8 cellular contexts compared by ENCODE assay signal in genomic region chr7:43926193-43927043, GRCh38.
A peak's percentile ranks its signal among the peaks of the same experiment; 100 is the strongest.
DNase-seq lines count a peak whose midpoint lies in the region; ATAC-seq and TF ChIP-seq lines count a peak whose summit lies in the region.

UBE2D4 (plus strand) TSS chr7:43926436; CDS start chr7:43926533, 97 bp downstream.

- peak; percentile 92 for ATAC-seq in GM18907 (IDR thresholded peaks at IDR 0.05; ENCODE audit: unreplicated experiment)
- peak; percentile 90 for ATAC-seq in HG03135 (IDR thresholded peaks at IDR 0.05; ENCODE audit: unreplicated experiment)

- TF ChIP-seq CTCF in AG09319 (IDR thresholded peaks at IDR 0.05; ENCODE audit: low read depth, low read length) = peak; percentile 4

- DNase-seq in AG09319 (ENCODE audit: extremely low read depth, low read depth) (no peak), NCI-H2227 (lab: John Stamatoyannopoulos, UW; ENCODE audit: unreplicated experiment) (peak; percentile 87), caudate nucleus (lab: John Stamatoyannopoulos, UW) (peak in 60 of 61 donors; percentile 37 to 93 (median 82)), islet precursor cell (peak; percentile 87)
- peak; percentile 71 to 81 (median 79) for DNase-seq in activated CD4-positive, CD25-positive, alpha-beta regulatory T cell (lab: John Stamatoyannopoulos, UW)
- peak; percentile 81 to 87 (median 81) for DNase-seq in stimulated activated CD4-positive, alpha-beta T cell treated with anti-CD3 and anti-CD28 coated beads, Interleukin-12 subunit alpha, Interleukin-12 subunit beta, amount 100 ng/mL, for 48 hours (ENCODE audit: low read depth in 2 of 3, low spot score in 1 of 3)

- H3K27ac ChIP-seq in caudate nucleus (ENCODE audit: low read depth, low read length) = peak within 1 kb of the TSS; percentile 97
